8 cellular contexts compared by ENCODE assay signal in genomic region chr1:85307987-85308836, GRCh38. TPM values are rescaled to one million over a fixed set of nuclear protein-coding genes. Genes with fewer than 3 reads are reported as not detected.
DNase-seq lines count a peak whose midpoint lies in the region; ATAC-seq and TF ChIP-seq lines count a peak whose summit lies in the region.

No MANE protein-coding gene starts in this region.

- intact Hi-C loops in adrenal gland (cut with DNase I) (loop anchor here (2.0 to 10.0 kb wide), 5 partner anchors 194 to 707 kb away; partner anchors contain the start of gene CCN1 (in 1 of the 2)), left ventricle myocardium superior (cut with micrococcal nuclease) (loop anchor here (2.0 to 5.0 kb wide), 3 partner anchors 89 to 384 kb away; no protein-coding TSS in a partner anchor)

- peak; percentile 95 for TF ChIP-seq CTCF in GM12875 (IDR thresholded peaks at IDR 0.05; ENCODE audit: borderline replicate concordance, insufficient read depth, low read depth, low read length)
- TF ChIP-seq CTCF in NB4 (IDR thresholded peaks at IDR 0.05; ENCODE audit: low read depth, low read length): peak; percentile 82
- TF ChIP-seq CTCF in adrenal gland (IDR thresholded peaks at IDR 0.05): peak; percentile 80 to 99 (median 99)

- no peaks in the 10 kb centered on the region for H3K4me1 ChIP-seq in adrenal gland (replicated peaks in 1 of 2)

- no peaks in the 10 kb centered on the region for H3K36me3 ChIP-seq in adrenal gland (replicated peaks in 1 of 2)

- no peak overlapping the region for H3K27ac ChIP-seq in adrenal gland

- H3K4me3 ChIP-seq in GM12875 (ENCODE audit: low read depth, low read length): no peak overlapping the region
- H3K4me3 ChIP-seq in NB4 (ENCODE audit: low read depth, low read length): no peak overlapping the region
- peak overlapping the region in 1 of 4 donors; percentile 12 for H3K4me3 ChIP-seq in adrenal gland

- peak; percentile 89 for ATAC-seq in HG02678 (IDR thresholded peaks at IDR 0.05; ENCODE audit: unreplicated experiment)
- peak; percentile 99 for ATAC-seq in left ventricle myocardium superior
- no peak for ATAC-seq in GM19455 (IDR thresholded peaks at IDR 0.05; ENCODE audit: unreplicated experiment)

- TF ChIP-seq POLR2A in NB4 (IDR thresholded peaks at IDR 0.05; ENCODE audit: extremely low read depth, insufficient read length) (no peak), adrenal gland (IDR thresholded peaks at IDR 0.05) (no peak)

- 23 to 41% (median 24%) methylated on average over 15 to 27 of the region's 27 CpGs for WGBS in adrenal gland, 4 donors

- no peaks in the 10 kb centered on the region for H3K27me3 ChIP-seq in adrenal gland

- no peaks in the 10 kb centered on the region for H3K9me3 ChIP-seq in adrenal gland (replicated peaks in 1 of 3)

- DNase-seq in NB4 (ENCODE audit: low read depth): peak; percentile 71
- peak; percentile 39 for DNase-seq in T follicular helper cell (ENCODE audit: low read depth)
- peak; percentile 82 to 94 (median 93) for DNase-seq in adrenal gland
- peak; percentile 93 for DNase-seq in left ventricle myocardium superior
- peak; percentile 73 for DNase-seq in renal cortical epithelial cell (ENCODE audit: low read depth)

RNA-seq across cellular contexts. Expression of gene BCL10, which starts 31.8 kb away (rescaled TPM):
- total RNA-seq in adrenal gland (10 to 100 TPM; 12.3 to 29.8 (median 21.9) TPM), left ventricle myocardium superior (8.4 TPM), renal cortical epithelial cell (40.0 and 84.0 TPM in 2 replicates)
- 10 to 100 TPM in 1 of 3 donors, 1 to 10 TPM in 2; 5.5 to 17.8 (median 5.6) TPM for polyA plus RNA-seq in adrenal gland

RNA-seq across cellular contexts. Expression of gene C1orf52, which starts 48.8 kb away (rescaled TPM):
- total RNA-seq in adrenal gland (10 to 100 TPM in 7 of 8 donors, 1 to 10 TPM in 1; 6.5 to 21.0 (median 17.8) TPM), left ventricle myocardium superior (18.7 TPM), renal cortical epithelial cell (18.5 and 21.7 TPM in 2 replicates)
- polyA plus RNA-seq in adrenal gland: 10 to 100 TPM; 18.0 to 29.1 (median 22.8) TPM

Comparison
In these comparisons a context has a peak if more than half of its experiments do, and no peak if none do; other contexts are left out.
1. DNase-seq: peak in every context shown above with its lines; median percentile 93 in adrenal gland; 93 in left ventricle myocardium superior; 73 in renal cortical epithelial cell; 71 in NB4; 39 in T follicular helper cell.